11 cellular contexts compared by ENCODE assay signal in the genomic region with DNA sequence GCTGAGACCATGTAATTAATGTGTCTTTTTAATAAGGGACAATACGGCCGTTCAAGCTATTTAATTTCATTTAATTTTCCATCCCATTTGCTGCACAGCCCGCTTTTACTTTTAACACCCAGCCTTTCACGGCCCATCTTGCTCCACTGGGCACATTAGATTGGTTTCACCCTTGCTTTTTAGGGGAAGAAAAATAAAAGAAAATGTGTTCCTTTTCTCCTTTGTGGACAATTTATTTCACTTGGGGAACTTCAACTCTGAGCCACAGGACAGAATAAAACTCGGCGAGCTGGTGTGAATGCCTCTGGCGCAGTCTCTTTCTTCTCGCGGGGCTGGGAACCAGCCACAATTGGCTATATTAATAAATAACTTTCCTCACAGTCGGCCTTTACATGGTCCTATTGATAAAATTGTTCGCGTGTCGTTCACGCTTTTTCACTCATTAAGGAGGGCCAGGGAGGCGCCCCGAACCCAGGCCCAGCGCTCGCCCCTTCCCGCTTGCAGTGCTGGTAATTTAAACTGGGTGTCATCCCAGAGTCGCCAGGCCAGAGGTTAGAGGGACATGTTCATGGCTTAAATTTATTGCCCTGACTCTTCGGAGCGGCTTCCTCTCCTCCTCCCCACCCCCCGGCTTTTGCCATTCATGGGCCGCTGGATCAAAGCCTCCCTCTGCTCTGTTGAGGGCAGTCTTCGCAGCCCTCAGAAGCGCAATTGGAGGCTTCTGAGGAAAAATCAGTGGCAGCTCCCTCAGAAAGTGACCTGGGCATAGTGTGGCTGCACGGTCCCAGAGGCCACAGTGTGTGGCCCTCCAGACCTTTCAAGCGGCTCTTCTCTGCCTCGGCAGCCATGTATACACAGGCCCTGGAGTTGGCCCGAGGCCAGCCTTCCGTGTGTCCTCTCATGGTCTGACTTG. TPM values are rescaled to one million over a fixed set of nuclear protein-coding genes. Genes with fewer than 3 reads are reported as not detected.
DNase-seq lines count a peak whose midpoint lies in the region; ATAC-seq and TF ChIP-seq lines count a peak whose summit lies in the region.
"Had no signal": no experiment of that assay in that cellular context is flagged by ENCODE, and none has a peak within 500 bp of the region (broad histone marks: within the 10 kb centered on the region; RNA-seq: fewer than 3 reads in every experiment).

No MANE protein-coding gene starts in this region.

- no peak overlapping the region for H3K14ac ChIP-seq in IMR-90 (replicated peaks; ENCODE audit: low read depth, low read length)

- H3K36me3 Mint-ChIP-seq in Caco-2 (ENCODE audit: insufficient read depth, unreplicated experiment) (no peaks in the 10 kb centered on the region), progenitor cell of endocrine pancreas (ENCODE audit: insufficient read depth) (no peaks in the 10 kb centered on the region)
- H3K36me3 Mint-ChIP-seq in effector memory CD8-positive, alpha-beta T cell (ENCODE audit: insufficient read depth), result peaks cover 32% of the 10 kb centered on the region

- H2AFZ ChIP-seq in IMR-90 (replicated peaks; ENCODE audit: low read length, poor library complexity), result no peak overlapping the region

- peak overlapping the region; percentile 32; the same call in 1 of the 2 replicates for H3K4me2 ChIP-seq in IMR-90 (ENCODE audit: low read depth, low read length)

- no peak overlapping the region for H3K27ac ChIP-seq in IMR-90 (ENCODE audit: insufficient read depth, low read length)
- H3K27ac ChIP-seq: skin epidermis had no signal

- H4K8ac ChIP-seq in IMR-90 (ENCODE audit: low read depth in 2 of 2, low read length in 2 of 2), result no peak overlapping the region

- no peak for TF ChIP-seq POLR2A in IMR-90 (IDR thresholded peaks at IDR 0.05; ENCODE audit: low read depth, low read length)

- CTCF ChIA-PET in Caco-2 (lab: Charles Lee), result interaction anchor here (0.6 to 0.7 kb wide), 2 partner anchors 9 to 20 kb away, joined by 3 to 4 read pairs; no protein-coding TSS in a partner anchor
- CTCF ChIA-PET in IMR-90 (lab: Yijun Ruan, JAX), result no interaction called here

- no peaks in the 10 kb centered on the region for H4K20me1 ChIP-seq in IMR-90 (ENCODE audit: insufficient read depth, low read length)

- H3K27me3 Mint-ChIP-seq in Caco-2 (ENCODE audit: insufficient read depth, unreplicated experiment) (peaks cover 37% of the 10 kb centered on the region), progenitor cell of endocrine pancreas (peaks cover 96% of the 10 kb centered on the region)
- peaks cover 80 to 100% of the 10 kb centered on the region in 2 donors for H3K27me3 Mint-ChIP-seq in effector memory CD8-positive, alpha-beta T cell

- no peak overlapping the region for H2BK15ac ChIP-seq in IMR-90 (ENCODE audit: low read depth, low read length)

- no peak for TF ChIP-seq RAD21 in IMR-90 (IDR thresholded peaks at IDR 0.05; ENCODE audit: low read length)

- 4% methylated on average over 12 of the region's 31 CpGs; no CpG with 5 or more reads in 1 of the 2 experiments for WGBS in IMR-90 (ENCODE audit: extremely low coverage in 2 of 2, insufficient read length in 1 of 2), 2 experiments

- H2BK5ac ChIP-seq in IMR-90 (ENCODE audit: low read depth, low read length, poor library complexity, severe bottlenecking), result no peak overlapping the region

- peak overlapping the region; percentile 57 for H3K4me3 Mint-ChIP-seq in Caco-2 (ENCODE audit: unreplicated experiment)
- peak overlapping the region; percentile 77 to 79 for H3K4me3 Mint-ChIP-seq in effector memory CD8-positive, alpha-beta T cell
- H3K4me3 Mint-ChIP-seq in progenitor cell of endocrine pancreas (ENCODE audit: low read depth), result peak overlapping the region; percentile 14

- H3K23ac ChIP-seq in IMR-90 (ENCODE audit: low read depth, low read length), result no peak overlapping the region

- DNase-seq in Caco-2 (no peak), IMR-90 (no peak), progenitor cell of endocrine pancreas (ENCODE audit: low spot score, unreplicated experiment) (no peak), HK-2 (ENCODE audit: unreplicated experiment) (no peak), BE2C (no peak), activated gamma-delta T cell treated with Interleukin-2 at 50 U/mL for 16 hours (no peak)
- no peak for DNase-seq in effector memory CD8-positive, alpha-beta T cell
- DNase-seq: NCI-H510A had no signal

- no peak overlapping the region for H3K4me3 ChIP-seq in Caco-2 (ENCODE audit: low read depth, low read length)
- H3K4me3 ChIP-seq in IMR-90 (ENCODE audit: insufficient read depth, low read depth, low read length), result no peak overlapping the region
- no peak overlapping the region; the same call in 1 of the 2 replicates for H3K4me3 ChIP-seq in BE2C (ENCODE audit: low read depth, low read length)

- no peak overlapping the region for H3K56ac ChIP-seq in IMR-90 (ENCODE audit: extremely low read depth, insufficient read depth, low read length)

- H4K91ac ChIP-seq in IMR-90 (ENCODE audit: insufficient read depth, low read depth, low read length), result no peak overlapping the region

- intact Hi-C loops in Caco-2 (cut with micrococcal nuclease; ENCODE audit: unreplicated experiment), result no loop called here
- intact Hi-C loops in IMR-90 (cut with micrococcal nuclease), result no loop called here

- H3K27ac Mint-ChIP-seq in Caco-2 (ENCODE audit: unreplicated experiment), result no peak overlapping the region
- no peak overlapping the region for H3K27ac Mint-ChIP-seq in effector memory CD8-positive, alpha-beta T cell
- no peak overlapping the region for H3K27ac Mint-ChIP-seq in progenitor cell of endocrine pancreas

- no peaks in the 10 kb centered on the region for H3K4me1 ChIP-seq in Caco-2
- no peaks in the 10 kb centered on the region for H3K4me1 ChIP-seq in IMR-90 (ENCODE audit: control insufficient read depth, insufficient read depth, low read length)
- no peaks in the 10 kb centered on the region for H3K4me1 ChIP-seq in BE2C

- H2AK5ac ChIP-seq in IMR-90 (ENCODE audit: low read depth, low read length), result no peak overlapping the region

- dilution Hi-C loops in IMR-90 (cut with HindIII; ENCODE audit: low sequenced_read_pairs, unreplicated experiment), result no loop called here

- BruUV-seq in Caco-2 (replicated peaks; lab: Mats Ljungman, UMichigan), result no TSS peak
- no TSS peak for BruUV-seq in IMR-90 (replicated peaks; lab: Mats Ljungman, UMichigan)

- H4K5ac ChIP-seq in IMR-90 (ENCODE audit: low read depth, low read length), result no peak overlapping the region

- H2BK20ac ChIP-seq in IMR-90 (ENCODE audit: low read depth, low read length), result no peak overlapping the region

- H3K9me3 Mint-ChIP-seq in Caco-2 (ENCODE audit: unreplicated experiment) (no peaks in the 10 kb centered on the region), progenitor cell of endocrine pancreas (ENCODE audit: low read depth) (no peaks in the 10 kb centered on the region)
- H3K9me3 Mint-ChIP-seq in effector memory CD8-positive, alpha-beta T cell, result no peaks in the 10 kb centered on the region

- H3K9me3 ChIP-seq in Caco-2 (no peaks in the 10 kb centered on the region), IMR-90 (ENCODE audit: control insufficient read depth, insufficient read depth, low read length) (peaks cover 11% of the 10 kb centered on the region), BE2C (no peaks in the 10 kb centered on the region)

- H3K79me1 ChIP-seq in IMR-90 (ENCODE audit: low read depth in 1 of 2, low read length in 2 of 2), result no peaks in the 10 kb centered on the region

- H3K18ac ChIP-seq in IMR-90 (ENCODE audit: low read depth, low read length), result no peak overlapping the region

- in situ Hi-C loops in IMR-90 (cut with MboI; ENCODE audit: low sequenced_read_pairs), result no loop called here

- H3K4me1 Mint-ChIP-seq in Caco-2 (ENCODE audit: low read depth, unreplicated experiment) (no peaks in the 10 kb centered on the region), progenitor cell of endocrine pancreas (ENCODE audit: low read depth) (peaks cover 5% of the 10 kb centered on the region)
- peaks cover 14 to 35% of the 10 kb centered on the region in 2 donors for H3K4me1 Mint-ChIP-seq in effector memory CD8-positive, alpha-beta T cell (ENCODE audit: low read depth in 2 of 2)

- H3K9me1 ChIP-seq in IMR-90 (ENCODE audit: insufficient read depth, low read length), result peaks cover 3% of the 10 kb centered on the region

- ATAC-seq in IMR-90 (ENCODE audit: low read depth) (no peak), GM18873 (IDR thresholded peaks at IDR 0.05; ENCODE audit: low FRiP score, unreplicated experiment) (no peak)
- no peak for ATAC-seq in effector memory CD8-positive, alpha-beta T cell (replicated peaks)

- H3K27me3 ChIP-seq in Caco-2 (replicated peaks; ENCODE audit: control insufficient read depth, insufficient read depth, low read length) (no peaks in the 10 kb centered on the region; the same call in 1 of the 2 replicates), IMR-90 (ENCODE audit: control insufficient read depth, insufficient read depth, low read length) (peaks cover 92% of the 10 kb centered on the region), BE2C (peaks cover 97% of the 10 kb centered on the region)

- no peak overlapping the region for H2BK120ac ChIP-seq in IMR-90 (ENCODE audit: low read depth, low read length)

- no peak overlapping the region for H2AK9ac ChIP-seq in IMR-90 (replicated peaks; ENCODE audit: low read depth, low read length, poor library complexity)

- no peak overlapping the region for H3K9ac ChIP-seq in IMR-90 (ENCODE audit: low read depth, low read length)

- H3K36me3 ChIP-seq in Caco-2 (ENCODE audit: control insufficient read depth, insufficient read depth, low read length) (no peaks in the 10 kb centered on the region), IMR-90 (ENCODE audit: control insufficient read depth, insufficient read depth, low read length) (no peaks in the 10 kb centered on the region), BE2C (no peaks in the 10 kb centered on the region)

- H3K4ac ChIP-seq in IMR-90 (ENCODE audit: low read depth, low read length), result no peak overlapping the region

- TF ChIP-seq CTCF in Caco-2 (IDR thresholded peaks at IDR 0.05; ENCODE audit: insufficient read depth in 1 of 2, low read depth in 1 of 2, low read length in 1 of 2, severe bottlenecking in 1 of 2, unreplicated experiment in 1 of 2) (no peak), IMR-90 (conservative IDR thresholded peaks at IDR 0.05; ENCODE audit: low read depth, low read length) (no peak), progenitor cell of endocrine pancreas (IDR thresholded peaks at IDR 0.05; ENCODE audit: unreplicated experiment) (no peak), BE2C (IDR thresholded peaks at IDR 0.05; ENCODE audit: low read depth, low read length) (no peak)

- POLR2A ChIA-PET in Caco-2 (lab: Charles Lee), result no interaction called here
- POLR2A ChIA-PET in IMR-90 (lab: Charles Lee; ENCODE audit: unreplicated experiment), result no interaction called here

RNA-seq across cellular contexts. Expression of gene PRDM13, which starts 2.2 kb away (rescaled TPM):
- 0.41 and 0.44 TPM in 2 replicates for total RNA-seq in Caco-2 (2022)
- total RNA-seq in IMR-90 (2012; rRNA removed), result not detected in 2 replicates
- polyA plus RNA-seq in IMR-90 (2012; rRNA removed), result not detected in 2 replicates
- polyA plus RNA-seq in IMR-90 (2012; cell fraction: cytosol; rRNA removed), result not detected in 2 replicates
- polyA plus RNA-seq in IMR-90 (2012; cell fraction: nucleus; rRNA removed; ENCODE audit: low replicate concordance), result not detected in 2 replicates
- total RNA-seq in progenitor cell of endocrine pancreas, result not detected in 2 replicates
- not detected for polyA plus RNA-seq in BE2C (2012; ENCODE audit: insufficient read depth, insufficient read length, low read depth)
- total RNA-seq: ureter had no signal

RNA-seq across cellular contexts. Expression of gene CCNC, which starts 36.0 kb away (rescaled TPM):
- total RNA-seq in Caco-2 (2022) (93.1 and 94.6 TPM in 2 replicates), IMR-90 (2012; rRNA removed) (95.7 and 127 TPM in 2 replicates), progenitor cell of endocrine pancreas (73.0 and 74.5 TPM in 2 replicates)
- 19.8 and 30.1 TPM in 2 replicates for polyA plus RNA-seq in IMR-90 (2012; rRNA removed)
- 5.4 and 10.6 TPM in 2 replicates for polyA plus RNA-seq in IMR-90 (2012; cell fraction: cytosol; rRNA removed)
- 1.4 and 15.0 TPM in 2 replicates for polyA plus RNA-seq in IMR-90 (2012; cell fraction: nucleus; rRNA removed; ENCODE audit: low replicate concordance)
- 27.5 TPM for polyA plus RNA-seq in BE2C (2012; ENCODE audit: insufficient read depth, insufficient read length, low read depth)

Comparison
In these comparisons a context has a peak if more than half of its experiments do, and no peak if none do; other contexts are left out.
1. H3K4me3 Mint-ChIP-seq: peak in every context shown above with its lines; median percentile 78 in effector memory CD8-positive, alpha-beta T cell; 57 in Caco-2; 14 in progenitor cell of endocrine pancreas.